8 cellular contexts compared by ENCODE assay signal in the genomic region with DNA sequence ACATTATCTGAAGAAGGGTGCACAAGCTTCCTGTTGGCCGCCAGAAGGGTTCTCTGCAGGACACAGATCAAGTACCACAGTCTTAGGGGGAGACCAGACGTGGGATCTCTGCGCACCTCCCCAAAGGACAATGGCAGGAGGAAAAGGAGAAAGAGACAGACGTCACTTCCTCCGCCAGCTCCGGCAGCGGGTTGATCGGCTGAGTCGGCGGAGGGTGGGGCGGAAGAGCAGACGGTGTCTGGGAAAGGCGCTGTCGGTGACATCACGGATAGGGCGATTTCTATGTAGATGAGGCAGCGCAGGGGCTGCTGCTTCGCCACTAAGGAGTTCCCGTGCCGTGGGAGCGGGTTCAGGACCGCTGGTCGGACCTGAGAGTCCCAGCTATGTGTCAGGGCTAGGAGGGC. TPM values are rescaled to one million over a fixed set of nuclear protein-coding genes. Genes with fewer than 3 reads are reported as not detected.
A peak's percentile ranks its signal among the peaks of the same experiment; 100 is the strongest.
DNase-seq lines count a peak whose midpoint lies in the region; ATAC-seq and TF ChIP-seq lines count a peak whose summit lies in the region.
"Not testable (repeated sequence)": the region's sequence is repeated elsewhere in the genome, so short reads cannot be mapped to it uniquely, and the experiment has no call there.

No MANE protein-coding gene starts in this region.

- TF ChIP-seq EP300 in gastroesophageal sphincter (IDR thresholded peaks at IDR 0.05): not testable (repeated sequence)

- H3K79me2 ChIP-seq in osteoblast (ENCODE audit: insufficient read depth, low read length): not testable (repeated sequence)

- ATAC-seq in HG02763 (IDR thresholded peaks at IDR 0.05; ENCODE audit: unreplicated experiment): peak; percentile 73
- ATAC-seq in T-cell (replicated peaks in 1 of 4): peak; percentile 60 to 74 (median 70)
- ATAC-seq in gastroesophageal sphincter: peak; percentile 88

- not testable (repeated sequence) for H3K36me3 Mint-ChIP-seq in T-cell; activated naive CD4-positive, alpha-beta T cell treated with anti-CD3 and anti-CD28 coated beads, Interleukin-2, amount 50 U/mL, for 24 hours

- H3K9me3 ChIP-seq in gastroesophageal sphincter; osteoblast (ENCODE audit: low read depth, low read length): not testable (repeated sequence)

- not testable (repeated sequence) for H3K27me3 ChIP-seq in gastroesophageal sphincter; osteoblast (ENCODE audit: insufficient read depth, low read length)

- not testable (repeated sequence) for H4K20me1 ChIP-seq in osteoblast (ENCODE audit: insufficient read depth, low read length)

- CTCF ChIA-PET in T-cell (lab: Charles Lee): not testable (repeated sequence)

- not testable (repeated sequence) for H2AFZ ChIP-seq in osteoblast (ENCODE audit: low read length)

- WGBS in gastroesophageal sphincter (ENCODE audit: low coverage in 1 of 2), 2 donors: 0% methylated on average over 8 of the region's 23 CpGs; no CpG with 5 or more reads in 1 of the 2 donors

- in situ Hi-C loops in G401 (cut with HindIII; ENCODE audit: low sequenced_read_pairs): not testable (repeated sequence)

- H3K27ac ChIP-seq in gastroesophageal sphincter: peak overlapping the region; percentile 80 to 93 (median 88)
- H3K27ac ChIP-seq in osteoblast (ENCODE audit: low read depth, low read length): not testable (repeated sequence)

- peak; percentile 87 for DNase-seq in G401 (ENCODE audit: low spot score)
- DNase-seq in NCI-H1694 treated with DMSO at 0.1 percent for 48 hours (lab: John Stamatoyannopoulos, UW): peak; percentile 48
- DNase-seq in T-cell: peak; percentile 48 to 91 (median 76)
- not testable (repeated sequence) for DNase-seq in osteoblast (ENCODE audit: insufficient read length, low spot score, missing footprints)
- peak in 5 of 6 experiments; percentile 69 to 89 (median 84) for DNase-seq in stimulated activated naive CD4-positive, alpha-beta T cell (lab: John Stamatoyannopoulos, UW)

- peak overlapping the region; percentile 53 for H3K4me2 ChIP-seq in osteoblast (ENCODE audit: insufficient read depth, low read length)

- H3K4me1 ChIP-seq in gastroesophageal sphincter; osteoblast (ENCODE audit: insufficient read depth, low read length): not testable (repeated sequence)

- TF ChIP-seq POLR2A in gastroesophageal sphincter (IDR thresholded peaks at IDR 0.05): not testable (repeated sequence)

- H3K27me3 Mint-ChIP-seq in T-cell; activated naive CD4-positive, alpha-beta T cell treated with anti-CD3 and anti-CD28 coated beads, Interleukin-2, amount 50 U/mL, for 24 hours: not testable (repeated sequence)

- not testable (repeated sequence) for H3K36me3 ChIP-seq in gastroesophageal sphincter; osteoblast (ENCODE audit: insufficient read depth, low read length)

- POLR2A ChIA-PET in T-cell (lab: Charles Lee): interaction anchor here (0.5 to 0.7 kb wide), 3 partner anchors 134 to 1560 kb away, joined by 5 to 6 read pairs (median 5); no protein-coding TSS in a partner anchor

- peak overlapping the region; percentile 53 to 56 for H3K4me3 ChIP-seq in gastroesophageal sphincter
- peak overlapping the region; percentile 50 for H3K4me3 ChIP-seq in osteoblast (ENCODE audit: insufficient read depth, low read length)

- peak overlapping the region; percentile 86 to 97 (median 88) for H3K4me3 Mint-ChIP-seq in T-cell
- H3K4me3 Mint-ChIP-seq in activated naive CD4-positive, alpha-beta T cell treated with anti-CD3 and anti-CD28 coated beads, Interleukin-2, amount 50 U/mL, for 24 hours: peak overlapping the region; percentile 89

- peak overlapping the region; percentile 91 to 97 for H3K27ac Mint-ChIP-seq in T-cell
- H3K27ac Mint-ChIP-seq in activated naive CD4-positive, alpha-beta T cell treated with anti-CD3 and anti-CD28 coated beads, Interleukin-2, amount 50 U/mL, for 24 hours: peak overlapping the region; percentile 99

- not testable (repeated sequence) for H3K9me3 Mint-ChIP-seq in T-cell; activated naive CD4-positive, alpha-beta T cell treated with anti-CD3 and anti-CD28 coated beads, Interleukin-2, amount 50 U/mL, for 24 hours

- H3K4me1 Mint-ChIP-seq in T-cell: peaks cover 4 to 18% (median 5%) of the 10 kb centered on the region in 3 donors
- not testable (repeated sequence) for H3K4me1 Mint-ChIP-seq in activated naive CD4-positive, alpha-beta T cell treated with anti-CD3 and anti-CD28 coated beads, Interleukin-2, amount 50 U/mL, for 24 hours

- TF ChIP-seq CTCF in gastroesophageal sphincter (IDR thresholded peaks at IDR 0.05); osteoblast (IDR thresholded peaks at IDR 0.05; ENCODE audit: extremely low read depth, low read depth, low read length): not testable (repeated sequence)

RNA-seq across cellular contexts. Expression of gene PPIAL4E, which starts 38.6 kb away (rescaled TPM):
- total RNA-seq in G401 (2014; rRNA removed; shearing (Covaris generic)): not detected in 2 replicates
- total RNA-seq in T-cell (1 to 10 TPM in 2 of 5 donors, under 1 TPM in 1, not detected in 2; 0.85 to 2.0 (median 1.4) TPM), gastroesophageal sphincter (not detected), osteoblast (not detected in 2 replicates)

RNA-seq across cellular contexts. Expression of gene NBPF15, which starts 49.4 kb away (rescaled TPM):
- 14.2 and 20.5 TPM in 2 replicates for total RNA-seq in G401 (2014; rRNA removed; shearing (Covaris generic))
- 100 to 1,000 TPM in 4 of 5 donors, 10 to 100 TPM in 1; 84.7 to 178 (median 149) TPM for total RNA-seq in T-cell
- 10 to 100 TPM; 16.1 to 34.4 (median 19.3) TPM for total RNA-seq in gastroesophageal sphincter
- total RNA-seq in osteoblast: 36.2 and 79.0 TPM in 2 replicates
